Comparison of ENCODE assay signal across 22 cellular contexts in genomic region chr18:29962579-29962978, GRCh38.
"Had no signal": no experiment of that assay in that cellular context is flagged by ENCODE, and none has a peak within 500 bp of the region (broad histone marks: within the 10 kb centered on the region; RNA-seq: fewer than 3 reads in every experiment).

No MANE protein-coding gene starts in this region.

- H3K27ac Mint-ChIP-seq: activated naive CD4-positive, alpha-beta T cell treated with anti-CD3 and anti-CD28 coated beads, Interleukin-2, amount 50 U/mL, for 72 hours; activated T-helper 17 cell treated with anti-CD3 and anti-CD28 coated beads, Interleukin-2, amount 50 U/mL, for 72 hours; effector memory CD8-positive, alpha-beta T cell; nephron progenitor cell; stimulated activated naive CD8-positive, alpha-beta T cell treated with anti-CD3 and anti-CD28 coated beads, Interleukin-15, amount 100 ng/mL, for 72 hours had no signal

- H3K4me3 Mint-ChIP-seq: activated T-helper 17 cell treated with anti-CD3 and anti-CD28 coated beads, Interleukin-2, amount 50 U/mL, for 72 hours; effector memory CD8-positive, alpha-beta T cell; nephron progenitor cell; stimulated activated naive CD8-positive, alpha-beta T cell treated with anti-CD3 and anti-CD28 coated beads, Interleukin-15, amount 100 ng/mL, for 72 hours had no signal

- H3K36me3 ChIP-seq: ascending aorta, colonic mucosa, esophagus muscularis mucosa, gastroesophageal sphincter, right lobe of liver, tibial artery had no signal

- ATAC-seq: activated naive CD4-positive, alpha-beta T cell treated with anti-CD3 and anti-CD28 coated beads, Interleukin-2, amount 50 U/mL, for 72 hours; activated T-helper 17 cell treated with anti-CD3 and anti-CD28 coated beads, Interleukin-2, amount 50 U/mL, for 72 hours; effector memory CD8-positive, alpha-beta T cell; gastroesophageal sphincter; left cardiac atrium; mucosa of descending colon; right lobe of liver; stimulated activated naive CD8-positive, alpha-beta T cell treated with anti-CD3 and anti-CD28 coated beads, Interleukin-15, amount 100 ng/mL, for 72 hours had no signal

- H3K36me3 Mint-ChIP-seq: activated naive CD4-positive, alpha-beta T cell treated with anti-CD3 and anti-CD28 coated beads, Interleukin-2, amount 50 U/mL, for 72 hours had no signal

- H3K27me3 ChIP-seq: ascending aorta, colonic mucosa, esophagus muscularis mucosa, gastroesophageal sphincter, right lobe of liver, tibial artery had no signal

- H3K27me3 Mint-ChIP-seq: activated T-helper 17 cell treated with anti-CD3 and anti-CD28 coated beads, Interleukin-2, amount 50 U/mL, for 72 hours; effector memory CD8-positive, alpha-beta T cell; stimulated activated naive CD8-positive, alpha-beta T cell treated with anti-CD3 and anti-CD28 coated beads, Interleukin-15, amount 100 ng/mL, for 72 hours had no signal

- DNase-seq: activated CD4-positive, alpha-beta T cell treated with anti-CD3 and anti-CD28 coated beads for 1 hour; activated T-cell treated with anti-CD3 and anti-CD28 coated beads, Interleukin-2, amount 50 U/mL, for 1 hour; colonic mucosa; dorsolateral prefrontal cortex; effector memory CD8-positive, alpha-beta T cell; head of caudate nucleus; islet precursor cell; left cardiac atrium; mesenchymal stem cell; mucosa of descending colon; nephron progenitor cell; right lobe of liver; stimulated activated CD4-positive, alpha-beta T cell treated with anti-CD3 and anti-CD28 coated beads, Interleukin-1b, Interleukin-23, amount 100 ng/mL, for 48 hours; stimulated activated naive CD8-positive, alpha-beta T cell treated with anti-CD3 and anti-CD28 coated beads, Interleukin-15, amount 100 ng/mL, for 72 hours; tibial artery had no signal

- H3K9me3 ChIP-seq: ascending aorta, colonic mucosa, esophagus muscularis mucosa, gastroesophageal sphincter, right lobe of liver, tibial artery had no signal

- H3K4me1 ChIP-seq: ascending aorta, colonic mucosa, esophagus muscularis mucosa, gastroesophageal sphincter, parathyroid adenoma, right lobe of liver, tibial artery had no signal

- H3K9me3 Mint-ChIP-seq: nephron progenitor cell; stimulated activated naive CD8-positive, alpha-beta T cell treated with anti-CD3 and anti-CD28 coated beads, Interleukin-15, amount 100 ng/mL, for 72 hours had no signal

- H3K27ac ChIP-seq: ascending aorta, colonic mucosa, dorsolateral prefrontal cortex, esophagus muscularis mucosa, gastroesophageal sphincter, parathyroid adenoma, right lobe of liver, skin epidermis, tibial artery had no signal

- H3K4me3 ChIP-seq: ascending aorta, colonic mucosa, dorsolateral prefrontal cortex, esophagus muscularis mucosa, gastroesophageal sphincter, mucosa of descending colon, right lobe of liver, skin epidermis, tibial artery had no signal

- H3K4me1 Mint-ChIP-seq: activated T-helper 17 cell treated with anti-CD3 and anti-CD28 coated beads, Interleukin-2, amount 50 U/mL, for 72 hours; nephron progenitor cell; stimulated activated naive CD8-positive, alpha-beta T cell treated with anti-CD3 and anti-CD28 coated beads, Interleukin-15, amount 100 ng/mL, for 72 hours had no signal
